Comparison of ENCODE assay signal across 8 cellular contexts in genomic region chr17:18186271-18186982, GRCh38. TPM values are rescaled to one million over a fixed set of nuclear protein-coding genes. Genes with fewer than 3 reads are reported as not detected.
DNase-seq lines count a peak whose midpoint lies in the region; ATAC-seq and TF ChIP-seq lines count a peak whose summit lies in the region.

No MANE protein-coding gene starts in this region.

- ATAC-seq in HG02763 (IDR thresholded peaks at IDR 0.05; ENCODE audit: unreplicated experiment) = no peak
- ATAC-seq in HG02870 (IDR thresholded peaks at IDR 0.05; ENCODE audit: unreplicated experiment) = no peak

- CTCF ChIA-PET in CD8-positive, alpha-beta memory T cell (lab: Charles Lee) = no interaction called here

- peaks cover 0 to 1% of the 10 kb centered on the region in 2 donors for H3K27me3 Mint-ChIP-seq in CD8-positive, alpha-beta memory T cell
- H3K27me3 Mint-ChIP-seq in endothelial cell (ENCODE audit: unreplicated experiment) (peaks cover 8% of the 10 kb centered on the region), osteocyte (ENCODE audit: unreplicated experiment) (no peaks in the 10 kb centered on the region)

- peaks cover 64 to 73% (median 72%) of the 10 kb centered on the region in 3 donors for H3K4me1 Mint-ChIP-seq in CD8-positive, alpha-beta memory T cell
- H3K4me1 Mint-ChIP-seq in endothelial cell (ENCODE audit: unreplicated experiment) (peaks cover 60% of the 10 kb centered on the region), osteocyte (ENCODE audit: unreplicated experiment) (peaks cover 69% of the 10 kb centered on the region)

- H3K9me3 ChIP-seq in CD8-positive, alpha-beta memory T cell (ENCODE audit: low read length) = no peaks in the 10 kb centered on the region

- peak overlapping the region; percentile 90 to 100 (median 96) for H3K27ac Mint-ChIP-seq in CD8-positive, alpha-beta memory T cell
- H3K27ac Mint-ChIP-seq in endothelial cell (ENCODE audit: unreplicated experiment) (peak overlapping the region; percentile 33), osteocyte (ENCODE audit: unreplicated experiment) (peak overlapping the region; percentile 87)

- H3K4me3 Mint-ChIP-seq in CD8-positive, alpha-beta memory T cell = peak overlapping the region; percentile 94 to 98 (median 96)
- H3K4me3 Mint-ChIP-seq in endothelial cell (ENCODE audit: unreplicated experiment) = peak overlapping the region; percentile 92
- H3K4me3 Mint-ChIP-seq in osteocyte (ENCODE audit: unreplicated experiment) = peak overlapping the region; percentile 89

- peak overlapping the region; percentile 97 for H3K27ac ChIP-seq in CD8-positive, alpha-beta memory T cell (ENCODE audit: low read depth, low read length)

- no peaks in the 10 kb centered on the region for H3K27me3 ChIP-seq in CD8-positive, alpha-beta memory T cell (ENCODE audit: insufficient read depth, low read length, poor library complexity, severe bottlenecking)

- peaks cover 0 to 60% (median 10%) of the 10 kb centered on the region in 3 donors for H3K36me3 Mint-ChIP-seq in CD8-positive, alpha-beta memory T cell
- H3K36me3 Mint-ChIP-seq in endothelial cell (ENCODE audit: low read depth, unreplicated experiment) = peaks cover 11% of the 10 kb centered on the region
- H3K36me3 Mint-ChIP-seq in osteocyte (ENCODE audit: unreplicated experiment) = peaks cover 22% of the 10 kb centered on the region

- peak overlapping the region; percentile 95 for H3K4me3 ChIP-seq in CD8-positive, alpha-beta memory T cell (ENCODE audit: low read length)

- H3K36me3 ChIP-seq in CD8-positive, alpha-beta memory T cell (ENCODE audit: insufficient read depth, low read length) = peaks cover 14% of the 10 kb centered on the region

- TF ChIP-seq CTCF in endothelial cell (IDR thresholded peaks at IDR 0.05; ENCODE audit: unreplicated experiment) (no peak), osteocyte (IDR thresholded peaks at IDR 0.05) (no peak)

- H3K4me1 ChIP-seq in CD8-positive, alpha-beta memory T cell (ENCODE audit: insufficient read depth, low read length) = peaks cover 75% of the 10 kb centered on the region

- in situ Hi-C loops in ACHN (cut with HindIII; ENCODE audit: low pct_ligation_motif_present, low pct_unique_long_range_greater_than_20kb, low sequenced_read_pairs) = no loop called here

- POLR2A ChIA-PET in CD8-positive, alpha-beta memory T cell (lab: Charles Lee) = no interaction called here

- H3K9me3 Mint-ChIP-seq in CD8-positive, alpha-beta memory T cell = no peaks in the 10 kb centered on the region
- H3K9me3 Mint-ChIP-seq in endothelial cell (ENCODE audit: unreplicated experiment) (no peaks in the 10 kb centered on the region), osteocyte (ENCODE audit: unreplicated experiment) (no peaks in the 10 kb centered on the region)

- DNase-seq in CD8-positive, alpha-beta memory T cell = no peak
- DNase-seq in OCI-M1 (lab: John Stamatoyannopoulos, UW) = peak; percentile 4
- DNase-seq in endothelial cell (ENCODE audit: low spot score) = no peak
- DNase-seq in osteocyte (ENCODE audit: extremely low spot score, unreplicated experiment) = no peak
- DNase-seq in epidermal melanocyte (ENCODE audit: insufficient read length, low spot score) = no peak
- DNase-seq in ACHN = no peak

RNA-seq across cellular contexts. Expression of gene ALKBH5, which starts 2.8 kb away (rescaled TPM):
- total RNA-seq in CD8-positive, alpha-beta memory T cell = 100 to 1,000 TPM; 117 to 123 TPM
- polyA plus RNA-seq in CD8-positive, alpha-beta memory T cell = 152 TPM
- 55.3 TPM for total RNA-seq in endothelial cell (ENCODE audit: unreplicated experiment)
- total RNA-seq in osteocyte = 89.4 and 95.9 TPM in 2 replicates

RNA-seq across cellular contexts. Expression of gene LLGL1, which starts 39.0 kb away (rescaled TPM):
- 10 to 100 TPM; 24.3 to 26.3 TPM for total RNA-seq in CD8-positive, alpha-beta memory T cell
- polyA plus RNA-seq in CD8-positive, alpha-beta memory T cell = 1.5 TPM
- total RNA-seq in endothelial cell (ENCODE audit: unreplicated experiment) = 57.2 TPM
- 43.7 and 45.0 TPM in 2 replicates for total RNA-seq in osteocyte

Comparison
In these comparisons a context has a peak if more than half of its experiments do, and no peak if none do; other contexts are left out.
1. H3K27ac Mint-ChIP-seq: peak in every context shown above with its lines; median percentile 96 in CD8-positive, alpha-beta memory T cell; 87 in osteocyte; 33 in endothelial cell.